Comparison of ENCODE assay signal across 8 cellular contexts in the genomic region with DNA sequence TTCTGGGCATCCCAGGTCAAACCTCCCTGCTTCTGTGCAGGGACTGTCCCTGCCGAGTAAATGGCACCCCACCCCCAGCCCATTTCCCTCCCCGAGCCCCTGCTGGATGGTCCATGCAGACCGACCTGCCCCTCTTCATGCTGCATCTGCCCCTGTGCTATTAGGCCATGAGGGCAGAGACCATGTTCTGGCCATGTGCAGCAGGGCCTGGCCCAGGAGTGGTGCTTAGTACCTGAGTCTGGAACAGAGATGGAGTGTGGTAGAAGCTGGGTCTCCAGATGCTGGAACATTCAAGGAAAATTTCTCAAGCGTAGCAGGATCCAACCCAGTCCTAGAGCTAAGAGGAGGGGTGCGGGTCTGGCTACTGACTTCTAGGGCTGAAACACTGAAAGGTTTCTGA.
"Had no signal": no experiment of that assay in that cellular context is flagged by ENCODE, and none has a peak within 500 bp of the region (broad histone marks: within the 10 kb centered on the region; RNA-seq: fewer than 3 reads in every experiment).

No MANE protein-coding gene starts in this region.

- DNase-seq: activated gamma-delta T cell; activated T-cell treated with anti-CD3 and anti-CD28 coated beads, Interleukin-2, amount 50 U/mL, for 24 hours; effector CD8-positive, alpha-beta T cell; immature natural killer cell; mesendoderm had no signal

- H3K4me3 ChIP-seq: skin epidermis had no signal

- FAIRE-seq: colon had no signal

- ATAC-seq: activated CD4-positive, CD25-positive, alpha-beta regulatory T cell treated with anti-CD3 and anti-CD28 coated beads, Interleukin-2, amount 50 U/mL, for 24 hours had no signal
